ENCODE assay signal across 13 cellular contexts in genomic region chr6:36913082-36913481, GRCh38. TPM values are rescaled to one million over a fixed set of nuclear protein-coding genes. Genes with fewer than 3 reads are reported as not detected.
DNase-seq lines count a peak whose midpoint lies in the region; ATAC-seq and TF ChIP-seq lines count a peak whose summit lies in the region.
"Had no signal": no experiment of that assay in that cellular context is flagged by ENCODE, and none has a peak within 500 bp of the region (broad histone marks: within the 10 kb centered on the region; RNA-seq: fewer than 3 reads in every experiment).

No MANE protein-coding gene starts in this region.

- POLR2A ChIA-PET in MCF 10A (lab: Yijun Ruan, JAX) (interaction anchor here (0.6 to 2.2 kb wide), 4 partner anchors 20 to 158 kb away, joined by 3 to 7 read pairs (median 4); partner anchors contain the start of gene MTCH1), T-cell (lab: Charles Lee) (interaction anchor here in 1 of 2 donors (0.6 to 0.7 kb wide), 2 partner anchors 10 to 40 kb away, joined by 3 read pairs; no protein-coding TSS in a partner anchor)

- H3K4me1 Mint-ChIP-seq in MCF 10A (ENCODE audit: insufficient read depth, unreplicated experiment) (peaks cover 27% of the 10 kb centered on the region), T-cell (peaks cover 30 to 53% (median 32%) of the 10 kb centered on the region in 3 donors)

- TF ChIP-seq POLR2A in breast epithelium (IDR thresholded peaks at IDR 0.05): no peak

- H3K36me3 ChIP-seq in breast epithelium (no peaks in the 10 kb centered on the region), hepatocyte (replicated peaks; ENCODE audit: insufficient read depth, low read depth) (no peaks in the 10 kb centered on the region)

- 82% methylated on average over 4 of the region's 4 CpGs for WGBS in hepatocyte (ENCODE audit: low lambda C conversion rate, missing lambda C conversion rate)

- H3K9me3 Mint-ChIP-seq in MCF 10A (ENCODE audit: unreplicated experiment): no peaks in the 10 kb centered on the region
- H3K9me3 Mint-ChIP-seq in T-cell: no peaks in the 10 kb centered on the region

- no peak overlapping the region for H3K4me3 ChIP-seq in breast epithelium
- no peak overlapping the region for H3K4me3 ChIP-seq in hepatocyte
- H3K4me3 ChIP-seq: right atrium auricular region had no signal

- no peak overlapping the region for H2AFZ ChIP-seq in hepatocyte

- peak overlapping the region; percentile 69 to 71 for H3K27ac ChIP-seq in breast epithelium
- peak overlapping the region; percentile 84 for H3K27ac ChIP-seq in hepatocyte
- H3K27ac ChIP-seq: right atrium auricular region had no signal

- H3K4me3 Mint-ChIP-seq in MCF 10A (ENCODE audit: unreplicated experiment) (no peak overlapping the region), T-cell (peak overlapping the region; percentile 66 to 73 (median 70))

- no peaks in the 10 kb centered on the region for H3K9me3 ChIP-seq in breast epithelium
- H3K9me3 ChIP-seq in hepatocyte (ENCODE audit: low read depth): no peaks in the 10 kb centered on the region
- H3K9me3 ChIP-seq: right atrium auricular region had no signal

- peak overlapping the region; percentile 32 for H3K4me2 ChIP-seq in hepatocyte

- BruUV-seq in MCF 10A (replicated peaks; lab: Mats Ljungman, UMichigan): no TSS peak

- DNase-seq in breast epithelium (ENCODE audit: low spot score in 2 of 2) (no peak), MCF 10A (ENCODE audit: unreplicated experiment) (no peak), T-cell (peak in 1 of 34 experiments; percentile 3), hepatocyte (ENCODE audit: low spot score) (no peak), NK-92 (lab: John Stamatoyannopoulos, UW; ENCODE audit: unreplicated experiment) (no peak), H4 (ENCODE audit: low spot score) (no peak)
- DNase-seq: AML-193, hippocampal formation, NCI-H146 had no signal

- H3K27ac Mint-ChIP-seq in MCF 10A (ENCODE audit: low read depth, unreplicated experiment) (no peak overlapping the region), T-cell (peak overlapping the region; percentile 92 to 97)

- H3K27me3 Mint-ChIP-seq in MCF 10A (ENCODE audit: insufficient read depth, unreplicated experiment) (no peaks in the 10 kb centered on the region), T-cell (no peaks in the 10 kb centered on the region)

- no peaks in the 10 kb centered on the region for H3K27me3 ChIP-seq in breast epithelium
- no peaks in the 10 kb centered on the region for H3K27me3 ChIP-seq in hepatocyte
- H3K27me3 ChIP-seq: right atrium auricular region had no signal

- H4K20me1 ChIP-seq in hepatocyte (ENCODE audit: insufficient read depth, poor library complexity, severe bottlenecking): no peaks in the 10 kb centered on the region

- no peaks in the 10 kb centered on the region for H3K9me2 ChIP-seq in hepatocyte (replicated peaks; ENCODE audit: insufficient read depth)

- intact Hi-C loops in breast epithelium (cut with DNase I; ENCODE audit: low total_unique reads): no loop called here
- intact Hi-C loops in MCF 10A (cut with micrococcal nuclease): no loop called here

- no peak for ATAC-seq in T-cell (replicated peaks in 1 of 4)
- ATAC-seq in GM19023 (IDR thresholded peaks at IDR 0.05; ENCODE audit: unreplicated experiment): no peak
- ATAC-seq in HG03439 (IDR thresholded peaks at IDR 0.05; ENCODE audit: unreplicated experiment): no peak

- no peak for TF ChIP-seq CTCF in breast epithelium (IDR thresholded peaks at IDR 0.05)
- no peak for TF ChIP-seq CTCF in MCF 10A (IDR thresholded peaks at IDR 0.05; ENCODE audit: unreplicated experiment)
- TF ChIP-seq CTCF in hepatocyte (IDR thresholded peaks at IDR 0.05; ENCODE audit: poor library complexity): no peak

- H3K36me3 Mint-ChIP-seq in MCF 10A (ENCODE audit: insufficient read depth, unreplicated experiment) (peaks cover 79% of the 10 kb centered on the region), T-cell (peaks cover 29% of the 10 kb centered on the region)

- H3K4me1 ChIP-seq in breast epithelium: peaks cover 3 to 6% of the 10 kb centered on the region in 2 donors
- peaks cover 34% of the 10 kb centered on the region for H3K4me1 ChIP-seq in hepatocyte (ENCODE audit: insufficient read depth)

- no peaks in the 10 kb centered on the region for H3K79me2 ChIP-seq in hepatocyte

- CTCF ChIA-PET in MCF 10A (lab: Yijun Ruan, JAX) (interaction anchor here (0.7 to 1.5 kb wide), 7 partner anchors 9 to 105 kb away, joined by 3 to 9 read pairs (median 4); partner anchors contain the start of gene C6orf89), T-cell (lab: Charles Lee) (interaction anchor here (1.3 to 1.5 kb wide), 2 partner anchors 28 kb away, joined by 3 to 4 read pairs; partner anchors contain the start of gene C6orf89 (in 1 of the 2))

RNA-seq across cellular contexts. Expression of gene C6orf89, which starts 27.3 kb away (rescaled TPM):
- total RNA-seq in breast epithelium (10 to 100 TPM; 32.8 to 58.7 (median 45.4) TPM), MCF 10A (2022) (36.9 and 43.1 TPM in 2 replicates), T-cell (10 to 100 TPM; 32.6 to 57.9 (median 46.1) TPM), hepatocyte (39.6 and 44.8 TPM in 2 replicates)
- 39.2 and 45.2 TPM in 2 replicates for polyA plus RNA-seq in hepatocyte
- total RNA-seq in H4 (2014; rRNA removed; shearing (Covaris generic)): 34.2 and 39.6 TPM in 2 replicates

RNA-seq across cellular contexts. Expression of gene PPIL1, which starts 38.5 kb away (rescaled TPM):
- total RNA-seq in breast epithelium (10 to 100 TPM in 2 of 3 donors, 1 to 10 TPM in 1; 4.5 to 24.7 (median 19.7) TPM), MCF 10A (2022) (53.6 and 54.9 TPM in 2 replicates), T-cell (10 to 100 TPM in 3 of 5 donors, 1 to 10 TPM in 2; 5.0 to 14.4 (median 10.6) TPM), hepatocyte (52.3 and 53.0 TPM in 2 replicates)
- 42.6 and 51.7 TPM in 2 replicates for polyA plus RNA-seq in hepatocyte
- total RNA-seq in H4 (2014; rRNA removed; shearing (Covaris generic)): 76.8 and 78.3 TPM in 2 replicates

RNA-seq across cellular contexts. Expression of gene PI16, which starts 41.5 kb away (rescaled TPM):
- total RNA-seq in breast epithelium (10 to 100 TPM in 1 of 3 donors, 1 to 10 TPM in 2; 2.8 to 14.9 (median 5.2) TPM), MCF 10A (2022) (not detected in 2 replicates), T-cell (10 to 100 TPM in 1 of 5 donors, 1 to 10 TPM in 4; 3.5 to 27.6 (median 7.8) TPM), hepatocyte (not detected in 2 replicates)
- 0.28 TPM in 1 of 2 replicates, not detected in the other for polyA plus RNA-seq in hepatocyte
- total RNA-seq in H4 (2014; rRNA removed; shearing (Covaris generic)): not detected in 2 replicates
- total RNA-seq: HT-29 had no signal
